Comparison of ENCODE assay signal across 23 cellular contexts in the genomic region with DNA sequence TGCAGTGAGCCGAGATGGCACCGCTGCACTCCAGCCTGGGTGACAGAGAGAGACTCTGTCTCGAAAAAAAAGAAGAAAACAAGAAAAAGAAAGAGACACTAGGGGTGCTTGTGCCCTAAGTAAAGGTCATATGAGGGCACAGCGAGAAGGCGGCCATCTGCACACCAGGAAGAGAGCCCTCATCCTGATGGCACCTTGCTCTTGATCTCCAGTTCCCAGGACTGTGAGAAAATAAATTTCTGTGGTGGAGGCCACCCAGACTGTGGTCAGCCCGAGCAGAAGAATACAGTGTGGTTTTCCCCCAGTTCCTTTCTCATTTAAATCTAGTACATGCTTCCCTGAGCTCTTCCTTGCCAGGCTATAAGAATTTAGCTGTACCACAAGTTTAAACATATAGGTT.
DNase-seq lines count a peak whose midpoint lies in the region; ATAC-seq, FAIRE-seq and TF ChIP-seq lines count a peak whose summit lies in the region.
"Had no signal": no experiment of that assay in that cellular context is flagged by ENCODE, and none has a peak within 500 bp of the region (broad histone marks: within the 10 kb centered on the region; RNA-seq: fewer than 3 reads in every experiment).

No MANE protein-coding gene starts in this region.

- H3K9ac ChIP-seq in BLaER1 treated with 17β-estradiol and CSF1 and Interleukin-3, amounts not matched to agents 10 nM and 100 nM: no peak overlapping the region
- H3K9ac ChIP-seq: SK-N-SH had no signal

- H3K9me3 Mint-ChIP-seq in activated CD4-positive, alpha-beta T cell treated with anti-CD3 and anti-CD28 coated beads, Interleukin-2, amount 10 ng/mL, durations not matched to agents 24 days and 14 days: no peaks in the 10 kb centered on the region
- H3K9me3 Mint-ChIP-seq: memory B cell had no signal

- DNase-seq in GM12892 (ENCODE audit: insufficient read length) (no peak), SJCRH30 (peak; percentile 75 to 80), iris pigment epithelial cell (ENCODE audit: low read depth) (peak; percentile 45), right lobe of liver (no peak)
- DNase-seq in activated CD4-positive, alpha-beta T cell treated with anti-CD3 and anti-CD28 coated beads, Interleukin-2, amount 10 ng/mL, durations not matched to agents 24 days and 14 days: no peak
- DNase-seq in activated CD4-positive, alpha-beta T cell treated with anti-CD3 and anti-CD28 coated beads for 1 hour: no peak
- DNase-seq: activated effector memory CD4-positive, alpha-beta T cell treated with anti-CD3 and anti-CD28 coated beads, Interleukin-2, amount 50 U/mL, for 16 hours; adrenal gland; central memory CD4-positive, alpha-beta T cell; foreskin keratinocyte; kidney glomerular epithelial cell; NCI-H146; NCI-H2171; NCI-H526 treated with DMSO at 0.1 percent for 48 hours; psoas muscle; SK-N-SH; stimulated activated CD4-positive, alpha-beta T cell treated with anti-CD3 and anti-CD28 coated beads, Interleukin-12 subunit alpha, Interleukin-12 subunit beta, amount 100 ng/mL, for 4 hours; stimulated activated CD8-positive, alpha-beta memory T cell treated with anti-CD3 and anti-CD28 coated beads, Interleukin-4, amount 100 ng/mL, for 48 hours; T1000 had no signal

- peaks cover 0 to 15% (median 8%) of the 10 kb centered on the region in 10 experiments; a peak in 14 of 20 replicates for H3K4me1 ChIP-seq in BLaER1 treated with 17β-estradiol and CSF1 and Interleukin-3, amounts not matched to agents 10 nM and 100 nM
- H3K4me1 ChIP-seq in SJCRH30 (peaks cover 36% of the 10 kb centered on the region), right lobe of liver (peaks cover 0 to 4% (median 0%) of the 10 kb centered on the region in 4 donors)
- H3K4me1 ChIP-seq: adrenal gland, foreskin keratinocyte, psoas muscle had no signal

- H3K4me2 ChIP-seq in BLaER1 treated with 17β-estradiol and CSF1 and Interleukin-3, amounts not matched to agents 10 nM and 100 nM: peak overlapping the region in 7 of 11 experiments; percentile 5 to 52 (median 14); a peak in 10 of 22 replicates
- H3K4me2 ChIP-seq: SK-N-SH had no signal

- H3K4me3 ChIP-seq in BLaER1 treated with 17β-estradiol and CSF1 and Interleukin-3, amounts not matched to agents 10 nM and 100 nM: no peak overlapping the region
- H3K4me3 ChIP-seq in SJCRH30 (no peak overlapping the region), right lobe of liver (no peak overlapping the region)
- H3K4me3 ChIP-seq: adrenal gland, psoas muscle had no signal

- WGBS in right lobe of liver (ENCODE audit: insufficient coverage, low coverage, low lambda C conversion rate, missing lambda C conversion rate): 88% methylated on average over 6 of the region's 6 CpGs

- peaks cover 22% of the 10 kb centered on the region for H3K4me1 Mint-ChIP-seq in activated CD4-positive, alpha-beta T cell treated with anti-CD3 and anti-CD28 coated beads, Interleukin-2, amount 10 ng/mL, durations not matched to agents 24 days and 14 days
- H3K4me1 Mint-ChIP-seq: memory B cell had no signal

- no peak overlapping the region for H3K27ac Mint-ChIP-seq in activated CD4-positive, alpha-beta T cell treated with anti-CD3 and anti-CD28 coated beads, Interleukin-2, amount 10 ng/mL, durations not matched to agents 24 days and 14 days
- H3K27ac Mint-ChIP-seq: memory B cell had no signal

- no peak for TF ChIP-seq CTCF in right lobe of liver (IDR thresholded peaks at IDR 0.05)

- intact Hi-C loops in activated CD4-positive, alpha-beta T cell treated with anti-CD3 and anti-CD28 coated beads, Interleukin-2, amount 10 ng/mL, durations not matched to agents 24 days and 14 days (cut with micrococcal nuclease): no loop called here
- intact Hi-C loops in right lobe of liver (cut with DNase I): no loop called here

- H3K4me3 Mint-ChIP-seq in activated CD4-positive, alpha-beta T cell treated with anti-CD3 and anti-CD28 coated beads, Interleukin-2, amount 10 ng/mL, durations not matched to agents 24 days and 14 days: no peak overlapping the region
- H3K4me3 Mint-ChIP-seq: memory B cell had no signal

- no peaks in the 10 kb centered on the region for H3K36me3 Mint-ChIP-seq in activated CD4-positive, alpha-beta T cell treated with anti-CD3 and anti-CD28 coated beads, Interleukin-2, amount 10 ng/mL, durations not matched to agents 24 days and 14 days (ENCODE audit: low read depth)
- H3K36me3 Mint-ChIP-seq: memory B cell had no signal

- peaks cover 19% of the 10 kb centered on the region for H3K27me3 Mint-ChIP-seq in activated CD4-positive, alpha-beta T cell treated with anti-CD3 and anti-CD28 coated beads, Interleukin-2, amount 10 ng/mL, durations not matched to agents 24 days and 14 days

- H3K27me3 ChIP-seq in BLaER1 treated with 17β-estradiol and CSF1 and Interleukin-3, amounts not matched to agents 10 nM and 100 nM: no peaks in the 10 kb centered on the region
- no peaks in the 10 kb centered on the region for H3K27me3 ChIP-seq in SJCRH30
- H3K27me3 ChIP-seq in right lobe of liver: no peaks in the 10 kb centered on the region
- H3K27me3 ChIP-seq: adrenal gland, foreskin keratinocyte had no signal

- no peaks in the 10 kb centered on the region for H4K20me1 ChIP-seq in BLaER1 treated with 17β-estradiol and CSF1 and Interleukin-3, amounts not matched to agents 10 nM and 100 nM

- TF ChIP-seq POLR2A in GM12892 (IDR thresholded peaks at IDR 0.05; ENCODE audit: low read depth, low read length) (no peak), right lobe of liver (IDR thresholded peaks at IDR 0.05) (no peak)

- no peaks in the 10 kb centered on the region for H3K36me3 ChIP-seq in BLaER1 treated with 17β-estradiol and CSF1 and Interleukin-3, amounts not matched to agents 10 nM and 100 nM
- H3K36me3 ChIP-seq in SJCRH30 (no peaks in the 10 kb centered on the region), right lobe of liver (no peaks in the 10 kb centered on the region)
- H3K36me3 ChIP-seq: adrenal gland had no signal

- ATAC-seq in HG02798 (IDR thresholded peaks at IDR 0.05; ENCODE audit: poor library complexity, unreplicated experiment) (no peak), right lobe of liver (no peak)
- ATAC-seq: foreskin keratinocyte, psoas muscle had no signal

- H3K9me3 ChIP-seq in BLaER1 treated with 17β-estradiol and CSF1 and Interleukin-3, amounts not matched to agents 10 nM and 100 nM (replicated peaks in 1 of 11): no peaks in the 10 kb centered on the region; a peak in 1 of 22 replicates
- no peaks in the 10 kb centered on the region for H3K9me3 ChIP-seq in SJCRH30 (replicated peaks)
- no peaks in the 10 kb centered on the region for H3K9me3 ChIP-seq in right lobe of liver
- H3K9me3 ChIP-seq: adrenal gland, psoas muscle, SK-N-SH had no signal

- H3K27ac ChIP-seq in BLaER1 treated with 17β-estradiol and CSF1 and Interleukin-3, amounts not matched to agents 10 nM and 100 nM: no peak overlapping the region
- peak overlapping the region; percentile 55 for H3K27ac ChIP-seq in SJCRH30
- no peak overlapping the region for H3K27ac ChIP-seq in right lobe of liver
- H3K27ac ChIP-seq: adrenal gland, foreskin keratinocyte, psoas muscle had no signal

- FAIRE-seq in GM12892 (lab: Jason Lieb, UNC): peak; percentile 36
- FAIRE-seq: H54 had no signal

Comparison
In these comparisons a context has a peak if more than half of its experiments do, and no peak if none do; other contexts are left out.
1. DNase-seq: peak in SJCRH30 (2 of 2) and iris pigment epithelial cell (single experiment); none in GM12892 (single experiment), activated CD4-positive, alpha-beta T cell treated with anti-CD3 and anti-CD28 coated beads, Interleukin-2, amount 10 ng/mL, durations not matched to agents 24 days and 14 days (single experiment), activated CD4-positive, alpha-beta T cell treated with anti-CD3 and anti-CD28 coated beads for 1 hour (single experiment) and right lobe of liver (0 of 3).